ENCODE assay signal across 12 cellular contexts in the genomic region with DNA sequence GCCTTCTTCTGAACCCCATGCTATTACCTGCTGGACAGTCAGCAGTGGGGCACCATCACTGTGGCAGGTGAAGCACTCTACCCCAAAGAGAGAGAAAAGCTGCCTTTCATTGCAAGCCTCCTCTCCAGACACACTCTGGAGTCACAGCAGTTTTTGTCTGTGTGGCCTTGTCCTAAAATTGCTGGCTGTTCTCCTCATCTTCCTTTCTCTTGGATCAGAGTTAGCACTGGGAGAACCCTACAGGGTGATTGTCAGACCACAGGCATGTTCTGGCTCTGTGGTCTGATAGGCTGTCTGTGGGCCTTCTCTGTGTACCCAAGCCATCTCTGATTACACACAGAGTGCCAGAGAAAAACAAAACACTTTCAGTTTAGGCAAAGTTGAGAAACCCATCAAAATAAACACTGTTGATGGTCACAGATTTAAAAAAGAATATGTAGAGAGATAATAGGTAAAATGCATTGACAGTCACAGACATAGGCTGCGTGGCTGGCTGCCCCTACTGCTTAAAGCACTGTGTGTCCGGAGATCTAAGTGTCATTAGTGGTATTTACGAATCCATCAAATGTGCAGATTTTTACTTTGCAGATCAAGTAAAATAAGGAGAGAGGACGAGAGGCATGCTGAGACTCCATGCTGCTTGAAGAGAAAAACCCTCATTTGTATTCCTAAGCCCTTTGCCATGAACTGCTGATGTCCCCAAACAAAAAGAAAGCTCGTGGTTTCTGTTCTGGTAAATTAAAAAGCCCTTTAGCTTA.
DNase-seq lines count a peak whose midpoint lies in the region; ATAC-seq and TF ChIP-seq lines count a peak whose summit lies in the region.
"Had no signal": no experiment of that assay in that cellular context is flagged by ENCODE, and none has a peak within 500 bp of the region (broad histone marks: within the 10 kb centered on the region; RNA-seq: fewer than 3 reads in every experiment).

No MANE protein-coding gene starts in this region.

- H4K12ac ChIP-seq in trophoblast cell (ENCODE audit: low read depth, low read length): no peak overlapping the region

- no peak overlapping the region for H2BK12ac ChIP-seq in trophoblast cell (ENCODE audit: low read length)

- no peak overlapping the region for H2AK5ac ChIP-seq in trophoblast cell (ENCODE audit: low read length)

- no peak overlapping the region for H3K4me2 ChIP-seq in trophoblast cell (ENCODE audit: low read length)

- H3K4me3 ChIP-seq in mucosa of descending colon: no peak overlapping the region
- no peak overlapping the region for H3K4me3 ChIP-seq in aorta (ENCODE audit: low read length in 2 of 2)
- no peak overlapping the region for H3K4me3 ChIP-seq in trophoblast cell (ENCODE audit: low read depth, low read length)

- no peak overlapping the region for H2BK120ac ChIP-seq in trophoblast cell (ENCODE audit: insufficient read depth, low read length, poor library complexity)

- no peak overlapping the region for H3K4ac ChIP-seq in trophoblast cell (ENCODE audit: low read depth, low read length)

- no peak overlapping the region for H4K8ac ChIP-seq in trophoblast cell (ENCODE audit: low read depth, low read length)

- H3K4me1 ChIP-seq in mucosa of descending colon (ENCODE audit: low read depth) (peaks cover 2% of the 10 kb centered on the region), aorta (ENCODE audit: control insufficient read depth in 1 of 2, insufficient read depth in 2 of 2, low read length in 2 of 2) (no peaks in the 10 kb centered on the region), trophoblast cell (ENCODE audit: control insufficient read depth in 1 of 2, insufficient read depth in 2 of 2, low read length in 2 of 2) (no peaks in the 10 kb centered on the region)

- ATAC-seq in mucosa of descending colon: peak; percentile 51
- no peak for ATAC-seq in aorta (ENCODE audit: low FRiP score)
- ATAC-seq: CD8-positive, alpha-beta T cell; left cardiac atrium had no signal

- H4K91ac ChIP-seq in trophoblast cell (ENCODE audit: low read depth, low read length): no peak overlapping the region

- H3K9ac ChIP-seq in trophoblast cell (ENCODE audit: low read length): no peak overlapping the region

- H3K79me1 ChIP-seq in trophoblast cell (ENCODE audit: low read length): no peaks in the 10 kb centered on the region

- no peak overlapping the region for H3K18ac ChIP-seq in trophoblast cell (ENCODE audit: low read length)

- no peaks in the 10 kb centered on the region for H3K36me3 ChIP-seq in mucosa of descending colon (ENCODE audit: low read depth)
- no peaks in the 10 kb centered on the region for H3K36me3 ChIP-seq in aorta (ENCODE audit: control insufficient read depth in 1 of 2, insufficient read depth in 2 of 2, low read length in 1 of 2)
- no peaks in the 10 kb centered on the region for H3K36me3 ChIP-seq in trophoblast cell (ENCODE audit: control insufficient read depth in 1 of 2, insufficient read depth in 2 of 2, low read length in 2 of 2)

- H3K79me2 ChIP-seq in trophoblast cell (ENCODE audit: control insufficient read depth, insufficient read depth, low read length, poor library complexity): no peaks in the 10 kb centered on the region

- 72 to 76% methylated on average over 5 of the region's 5 CpGs for WGBS in aorta, 2 donors
- WGBS in trophoblast cell (ENCODE audit: extremely low coverage, insufficient coverage, insufficient read length): no CpG with 5 or more reads among the region's 5 CpGs

- DNase-seq in AG20443 (ENCODE audit: low spot score) (peak; percentile 66), NCI-H1694 (lab: John Stamatoyannopoulos, UW) (peak; percentile 16), dedifferentiated amniotic fluid mesenchymal stem cell (ENCODE audit: extremely low spot score) (peak; percentile 51), mucosa of descending colon (no peak), HuH-7 (ENCODE audit: low spot score) (no peak), D341Med (ENCODE audit: low spot score) (no peak), aorta (no peak), trophoblast cell (no peak)
- DNase-seq: activated CD4-positive, alpha-beta T cell treated with anti-CD3 and anti-CD28 coated beads, Interleukin-2, amount 10 ng/mL, durations not matched to agents 24 days and 14 days; CD8-positive, alpha-beta T cell; central memory CD4-positive, alpha-beta T cell; left cardiac atrium had no signal

- no peak for TF ChIP-seq CTCF in mucosa of descending colon (IDR thresholded peaks at IDR 0.05)

- H3K27me3 ChIP-seq in aorta (ENCODE audit: control insufficient read depth in 1 of 2, insufficient read depth in 2 of 2, low read length in 1 of 2) (no peaks in the 10 kb centered on the region), trophoblast cell (ENCODE audit: insufficient read depth, low read length) (no peaks in the 10 kb centered on the region)

- H3K14ac ChIP-seq in trophoblast cell (ENCODE audit: low read length): no peak overlapping the region

- no peak overlapping the region for H3K23ac ChIP-seq in trophoblast cell (ENCODE audit: low read length)

- H3K27ac ChIP-seq in aorta (ENCODE audit: low read depth in 1 of 2, low read length in 2 of 2) (no peak overlapping the region), trophoblast cell (ENCODE audit: low read depth, low read length) (no peak overlapping the region)

- H2BK5ac ChIP-seq in trophoblast cell (ENCODE audit: low read depth, low read length, poor library complexity): no peak overlapping the region

- intact Hi-C loops in mucosa of descending colon (cut with DNase I, micrococcal nuclease): loop anchor here in 1 of 2 donors (10.0 kb wide), 1 partner anchor 125 kb away; no protein-coding TSS in a partner anchor
- intact Hi-C loops in aorta (cut with DNase I): no loop called here

- no peak overlapping the region for H2AFZ ChIP-seq in trophoblast cell (ENCODE audit: insufficient read depth, low read length, poor library complexity)

- H3K9me3 ChIP-seq in mucosa of descending colon (no peaks in the 10 kb centered on the region), aorta (ENCODE audit: control insufficient read depth, low read length) (no peaks in the 10 kb centered on the region), trophoblast cell (ENCODE audit: insufficient read depth, low read depth, low read length) (no peaks in the 10 kb centered on the region)

Comparison
In these comparisons a context has a peak if more than half of its experiments do, and no peak if none do; other contexts are left out.
1. DNase-seq: peak in AG20443 (single experiment), NCI-H1694 (single experiment) and dedifferentiated amniotic fluid mesenchymal stem cell (single experiment); none in mucosa of descending colon (0 of 3), HuH-7 (single experiment), D341Med (single experiment), aorta (0 of 2) and trophoblast cell (0 of 2).